In the genomic region with DNA sequence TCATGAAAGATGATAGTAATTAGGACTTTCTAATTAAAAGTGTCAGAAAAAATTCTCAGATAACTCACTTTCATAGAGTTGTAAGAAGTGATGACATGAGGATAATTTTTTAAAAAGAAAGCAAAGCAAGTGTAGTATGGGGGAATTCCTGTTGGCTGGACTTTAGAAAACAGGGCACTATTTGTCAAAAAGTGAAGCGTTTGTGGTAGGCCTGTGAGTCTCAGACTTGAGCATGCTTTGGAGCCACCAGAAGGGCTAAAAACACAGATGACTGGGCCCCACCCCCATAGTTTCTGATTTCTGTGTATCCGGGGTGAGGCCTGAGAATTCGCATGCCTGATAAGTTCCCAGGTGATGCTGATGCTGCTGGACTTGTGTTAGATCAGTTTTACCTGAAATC, we compare ENCODE assay signal across 20 cellular contexts.
"Had no signal": no experiment of that assay in that cellular context is flagged by ENCODE, and none has a peak within 500 bp of the region (broad histone marks: within the 10 kb centered on the region; RNA-seq: fewer than 3 reads in every experiment).

No MANE protein-coding gene starts in this region.

- H3K27me3 Mint-ChIP-seq: naive B cell, progenitor cell of endocrine pancreas had no signal

- DNase-seq: dorsolateral prefrontal cortex; effector CD8-positive, alpha-beta T cell; heart right ventricle; hypothalamus; kidney glomerular epithelial cell; mesendoderm; naive B cell; occipital lobe; pancreas; right cardiac atrium; small intestine; stimulated activated CD4-positive, alpha-beta T cell treated with anti-CD3 and anti-CD28 coated beads, Interleukin-12 subunit alpha, Interleukin-12 subunit beta, amount 100 ng/mL, for 4 hours; stimulated activated naive CD4-positive, alpha-beta T cell; stomach; substantia nigra; transverse colon had no signal

- ATAC-seq: esophagus mucosa, heart right ventricle, pancreas, right cardiac atrium had no signal

- H3K4me3 Mint-ChIP-seq: naive B cell, nephron had no signal

- H3K36me3 ChIP-seq: heart right ventricle, pancreas, stomach, thoracic aorta, transverse colon had no signal

- H3K4me1 Mint-ChIP-seq: naive B cell, nephron had no signal

- H3K4me1 ChIP-seq: heart right ventricle, pancreas, stomach, transverse colon had no signal

- H3K27me3 ChIP-seq: dorsolateral prefrontal cortex, pancreas, stomach, transverse colon had no signal

- H3K27ac ChIP-seq: dorsolateral prefrontal cortex, heart right ventricle, pancreas, stomach, thoracic aorta, transverse colon had no signal

- H3K27ac Mint-ChIP-seq: naive B cell, nephron, progenitor cell of endocrine pancreas had no signal

- H3K9me3 Mint-ChIP-seq: nephron had no signal

- H3K36me3 Mint-ChIP-seq: naive B cell had no signal

- H3K4me3 ChIP-seq: dorsolateral prefrontal cortex, heart right ventricle, pancreas, stomach, thoracic aorta, transverse colon had no signal

- H3K9me3 ChIP-seq: heart right ventricle, pancreas, stomach, thoracic aorta, transverse colon had no signal
